25 cellular contexts compared by ENCODE assay signal in genomic region chr10:31087855-31088254, GRCh38.
"Had no signal": no experiment of that assay in that cellular context is flagged by ENCODE, and none has a peak within 500 bp of the region (broad histone marks: within the 10 kb centered on the region; RNA-seq: fewer than 3 reads in every experiment).

No MANE protein-coding gene starts in this region.

- ATAC-seq: left cardiac atrium; stimulated activated effector memory CD8-positive, alpha-beta T cell treated with anti-CD3 and anti-CD28 coated beads, Interleukin-12 subunit alpha, Interleukin-12 subunit beta, amount 100 ng/mL, for 72 hours had no signal

- H3K4me3 ChIP-seq: ascending aorta, prostate gland, sigmoid colon, thyroid gland, upper lobe of left lung, vagina had no signal

- H3K27ac ChIP-seq: ascending aorta, prostate gland, sigmoid colon, thyroid gland, upper lobe of left lung, vagina had no signal

- H3K36me3 ChIP-seq: ascending aorta, prostate gland, sigmoid colon, thyroid gland, upper lobe of left lung, vagina had no signal

- H3K9me3 ChIP-seq: ascending aorta, prostate gland, sigmoid colon, thyroid gland, upper lobe of left lung, vagina had no signal

- DNase-seq: activated B cell treated with CpG ODN at 0.5 μM for 24 hours; activated CD4-positive, alpha-beta T cell treated with anti-CD3 and anti-CD28 coated beads for 4 hours; activated CD4-positive, alpha-beta T cell treated with anti-CD3 and anti-CD28 coated beads, Interleukin-2, amount 50 U/mL, for 48 hours; activated CD8-positive, alpha-beta memory T cell treated with anti-CD3 and anti-CD28 coated beads for 24 hours; activated gamma-delta T cell; activated naive CD4-positive, alpha-beta T cell treated with anti-CD3 and anti-CD28 coated beads, Interleukin-2, amount 10 ng/mL, durations not matched to agents 7 days and 5 days; activated naive CD8-positive, alpha-beta T cell treated with anti-CD3 and anti-CD28 coated beads, Interleukin-2, amount 10 ng/mL, durations not matched to agents 7 days and 5 days; caudate nucleus; cortex of kidney; foreskin fibroblast; head of caudate nucleus; hippocampal formation; left cardiac atrium; mammary epithelial cell; nephron progenitor cell; retina; sigmoid colon; small intestine; stimulated activated CD4-positive, alpha-beta T cell treated with anti-CD3 and anti-CD28 coated beads, Interleukin-4, amount 100 ng/mL, for 24 hours; thyroid gland; upper lobe of left lung had no signal

- H3K27me3 ChIP-seq: ascending aorta, sigmoid colon, thyroid gland, upper lobe of left lung, vagina had no signal

- H3K4me1 ChIP-seq: ascending aorta, prostate gland, sigmoid colon, thyroid gland, vagina had no signal
